5 cellular contexts compared by ENCODE assay signal in genomic region chr3:62999158-62999557, GRCh38.
"Had no signal": no experiment of that assay in that cellular context is flagged by ENCODE, and none has a peak within 500 bp of the region (broad histone marks: within the 10 kb centered on the region; RNA-seq: fewer than 3 reads in every experiment).

No MANE protein-coding gene starts in this region.

- H3K27ac ChIP-seq: HL-60 had no signal

- ATAC-seq: HepG2, K562 had no signal

- DNase-seq: IMR-90, KBM-7 had no signal

- H3K4me3 ChIP-seq: K562 had no signal
